In genomic region chr21:27275294-27275927, GRCh38 we compare ENCODE assay signal across 12 cellular contexts.
DNase-seq lines count a peak whose midpoint lies in the region; ATAC-seq and TF ChIP-seq lines count a peak whose summit lies in the region.
"Had no signal": no experiment of that assay in that cellular context is flagged by ENCODE, and none has a peak within 500 bp of the region (broad histone marks: within the 10 kb centered on the region; RNA-seq: fewer than 3 reads in every experiment).

No MANE protein-coding gene starts in this region.

- no peak overlapping the region for H3K4me3 ChIP-seq in CD4-positive, alpha-beta memory T cell (ENCODE audit: low read length in 2 of 2)
- H3K4me3 ChIP-seq in BE2C (ENCODE audit: low read depth, low read length), result no peak overlapping the region

- TF ChIP-seq CTCF in chondrocyte (IDR thresholded peaks at IDR 0.05), result no peak
- TF ChIP-seq CTCF in omental fat pad (IDR thresholded peaks at IDR 0.05), result no peak
- no peak for TF ChIP-seq CTCF in BE2C (IDR thresholded peaks at IDR 0.05; ENCODE audit: low read depth, low read length)

- DNase-seq in ELR (ENCODE audit: low read depth), result peak; percentile 86
- peak; percentile 85 for DNase-seq in NOMO-1 treated with DMSO at 0.1 percent for 48 hours (lab: John Stamatoyannopoulos, UW; ENCODE audit: unreplicated experiment)
- DNase-seq in chondrocyte (ENCODE audit: low spot score), result no peak
- DNase-seq in omental fat pad (ENCODE audit: low spot score), result no peak
- DNase-seq in CD4-positive, alpha-beta memory T cell, result no peak
- no peak for DNase-seq in activated CD8-positive, alpha-beta T cell treated with anti-CD3 and anti-CD28 coated beads, Interleukin-2, amount 10 ng/mL, durations not matched to agents 7 days and 5 days
- no peak for DNase-seq in BE2C
- DNase-seq: activated B cell treated with CpG ODN at 0.5 μM for 24 hours; naive thymus-derived CD4-positive, alpha-beta T cell; NCI-H69 had no signal

- H3K27ac ChIP-seq in CD4-positive, alpha-beta memory T cell (ENCODE audit: low read depth, low read length), result no peak overlapping the region

- no peaks in the 10 kb centered on the region for H3K36me3 ChIP-seq in CD4-positive, alpha-beta memory T cell (ENCODE audit: insufficient read depth, low read length)
- H3K36me3 ChIP-seq in BE2C, result no peaks in the 10 kb centered on the region

- H3K36me3 Mint-ChIP-seq in chondrocyte (ENCODE audit: low read depth), result no peaks in the 10 kb centered on the region
- H3K36me3 Mint-ChIP-seq in CD4-positive, alpha-beta memory T cell, result no peaks in the 10 kb centered on the region
- H3K36me3 Mint-ChIP-seq in activated CD8-positive, alpha-beta T cell treated with anti-CD3 and anti-CD28 coated beads, Interleukin-2, amount 10 ng/mL, durations not matched to agents 7 days and 5 days (ENCODE audit: low read depth), result no peaks in the 10 kb centered on the region
- H3K36me3 Mint-ChIP-seq: activated naive CD4-positive, alpha-beta T cell treated with anti-CD3 and anti-CD28 coated beads, Interleukin-2, amount 50 U/mL, for 24 hours; naive thymus-derived CD4-positive, alpha-beta T cell had no signal

- H3K9me3 ChIP-seq in CD4-positive, alpha-beta memory T cell (ENCODE audit: control insufficient read depth in 1 of 2, low read length in 2 of 2), result no peaks in the 10 kb centered on the region
- no peaks in the 10 kb centered on the region for H3K9me3 ChIP-seq in BE2C

- H3K9me3 Mint-ChIP-seq in chondrocyte (ENCODE audit: low read depth), result peaks cover 3% of the 10 kb centered on the region
- H3K9me3 Mint-ChIP-seq in CD4-positive, alpha-beta memory T cell, result peaks cover 0 to 3% (median 0%) of the 10 kb centered on the region in 8 donors
- H3K9me3 Mint-ChIP-seq in activated CD8-positive, alpha-beta T cell treated with anti-CD3 and anti-CD28 coated beads, Interleukin-2, amount 10 ng/mL, durations not matched to agents 7 days and 5 days (ENCODE audit: insufficient read depth), result peaks cover 7% of the 10 kb centered on the region
- H3K9me3 Mint-ChIP-seq: activated naive CD4-positive, alpha-beta T cell treated with anti-CD3 and anti-CD28 coated beads, Interleukin-2, amount 50 U/mL, for 24 hours had no signal

- H3K4me1 ChIP-seq in CD4-positive, alpha-beta memory T cell (ENCODE audit: insufficient read depth, low read length), result no peaks in the 10 kb centered on the region
- no peaks in the 10 kb centered on the region; the same call in 1 of the 2 replicates for H3K4me1 ChIP-seq in BE2C

- POLR2A ChIA-PET in CD4-positive, alpha-beta memory T cell (lab: Charles Lee; ENCODE audit: partially characterized antibody), result no interaction called here
- POLR2A ChIA-PET in activated CD8-positive, alpha-beta T cell treated with anti-CD3 and anti-CD28 coated beads, Interleukin-2, amount 10 ng/mL, durations not matched to agents 7 days and 5 days (lab: Charles Lee), result no interaction called here

- H3K27me3 ChIP-seq in CD4-positive, alpha-beta memory T cell (ENCODE audit: insufficient read depth, low read length), result no peaks in the 10 kb centered on the region
- no peaks in the 10 kb centered on the region for H3K27me3 ChIP-seq in BE2C

- H3K27ac Mint-ChIP-seq in chondrocyte (ENCODE audit: unreplicated experiment), result peak overlapping the region; percentile 75
- no peak overlapping the region for H3K27ac Mint-ChIP-seq in CD4-positive, alpha-beta memory T cell
- no peak overlapping the region for H3K27ac Mint-ChIP-seq in activated CD8-positive, alpha-beta T cell treated with anti-CD3 and anti-CD28 coated beads, Interleukin-2, amount 10 ng/mL, durations not matched to agents 7 days and 5 days
- H3K27ac Mint-ChIP-seq: activated B cell treated with CpG ODN at 0.5 μM for 24 hours; activated naive CD4-positive, alpha-beta T cell treated with anti-CD3 and anti-CD28 coated beads, Interleukin-2, amount 50 U/mL, for 24 hours; naive thymus-derived CD4-positive, alpha-beta T cell had no signal

- intact Hi-C loops in CD4-positive, alpha-beta memory T cell (cut with micrococcal nuclease), result no loop called here

- no peaks in the 10 kb centered on the region for H3K27me3 Mint-ChIP-seq in chondrocyte (ENCODE audit: low read depth)
- H3K27me3 Mint-ChIP-seq in CD4-positive, alpha-beta memory T cell, result no peaks in the 10 kb centered on the region
- no peaks in the 10 kb centered on the region for H3K27me3 Mint-ChIP-seq in activated CD8-positive, alpha-beta T cell treated with anti-CD3 and anti-CD28 coated beads, Interleukin-2, amount 10 ng/mL, durations not matched to agents 7 days and 5 days (ENCODE audit: low read depth)
- H3K27me3 Mint-ChIP-seq: activated B cell treated with CpG ODN at 0.5 μM for 24 hours; activated naive CD4-positive, alpha-beta T cell treated with anti-CD3 and anti-CD28 coated beads, Interleukin-2, amount 50 U/mL, for 24 hours; naive thymus-derived CD4-positive, alpha-beta T cell had no signal

- H3K4me1 Mint-ChIP-seq in chondrocyte (ENCODE audit: low read depth), result peaks cover 42% of the 10 kb centered on the region
- no peaks in the 10 kb centered on the region for H3K4me1 Mint-ChIP-seq in CD4-positive, alpha-beta memory T cell
- no peaks in the 10 kb centered on the region for H3K4me1 Mint-ChIP-seq in activated CD8-positive, alpha-beta T cell treated with anti-CD3 and anti-CD28 coated beads, Interleukin-2, amount 10 ng/mL, durations not matched to agents 7 days and 5 days (ENCODE audit: low read depth)
- H3K4me1 Mint-ChIP-seq: activated B cell treated with CpG ODN at 0.5 μM for 24 hours; activated naive CD4-positive, alpha-beta T cell treated with anti-CD3 and anti-CD28 coated beads, Interleukin-2, amount 50 U/mL, for 24 hours; naive thymus-derived CD4-positive, alpha-beta T cell had no signal

- CTCF ChIA-PET in CD4-positive, alpha-beta memory T cell (lab: Charles Lee; ENCODE audit: partially characterized antibody), result no interaction called here
- CTCF ChIA-PET in activated CD8-positive, alpha-beta T cell treated with anti-CD3 and anti-CD28 coated beads, Interleukin-2, amount 10 ng/mL, durations not matched to agents 7 days and 5 days (lab: Charles Lee), result no interaction called here

- ATAC-seq in omental fat pad (ENCODE audit: low FRiP score) (peak; percentile 59), HG02763 (IDR thresholded peaks at IDR 0.05; ENCODE audit: unreplicated experiment) (no peak)
- no peak for ATAC-seq in activated CD8-positive, alpha-beta T cell treated with anti-CD3 and anti-CD28 coated beads, Interleukin-2, amount 10 ng/mL, durations not matched to agents 7 days and 5 days
- ATAC-seq: naive thymus-derived CD4-positive, alpha-beta T cell had no signal

- no peak overlapping the region for H3K4me3 Mint-ChIP-seq in chondrocyte (ENCODE audit: unreplicated experiment)
- H3K4me3 Mint-ChIP-seq in CD4-positive, alpha-beta memory T cell, result no peak overlapping the region
- H3K4me3 Mint-ChIP-seq in activated CD8-positive, alpha-beta T cell treated with anti-CD3 and anti-CD28 coated beads, Interleukin-2, amount 10 ng/mL, durations not matched to agents 7 days and 5 days, result no peak overlapping the region
- H3K4me3 Mint-ChIP-seq: activated B cell treated with CpG ODN at 0.5 μM for 24 hours; activated naive CD4-positive, alpha-beta T cell treated with anti-CD3 and anti-CD28 coated beads, Interleukin-2, amount 50 U/mL, for 24 hours; naive thymus-derived CD4-positive, alpha-beta T cell had no signal

Comparison
In these comparisons a context has a peak if more than half of its experiments do, and no peak if none do; other contexts are left out.
1. DNase-seq: peak in ELR (single experiment) and NOMO-1 treated with DMSO at 0.1 percent for 48 hours (single experiment); none in chondrocyte (single experiment), omental fat pad (single experiment), CD4-positive, alpha-beta memory T cell (0 of 5), activated CD8-positive, alpha-beta T cell treated with anti-CD3 and anti-CD28 coated beads, Interleukin-2, amount 10 ng/mL, durations not matched to agents 7 days and 5 days (single experiment) and BE2C (single experiment).